ENCODE assay signal across 11 cellular contexts in the genomic region with DNA sequence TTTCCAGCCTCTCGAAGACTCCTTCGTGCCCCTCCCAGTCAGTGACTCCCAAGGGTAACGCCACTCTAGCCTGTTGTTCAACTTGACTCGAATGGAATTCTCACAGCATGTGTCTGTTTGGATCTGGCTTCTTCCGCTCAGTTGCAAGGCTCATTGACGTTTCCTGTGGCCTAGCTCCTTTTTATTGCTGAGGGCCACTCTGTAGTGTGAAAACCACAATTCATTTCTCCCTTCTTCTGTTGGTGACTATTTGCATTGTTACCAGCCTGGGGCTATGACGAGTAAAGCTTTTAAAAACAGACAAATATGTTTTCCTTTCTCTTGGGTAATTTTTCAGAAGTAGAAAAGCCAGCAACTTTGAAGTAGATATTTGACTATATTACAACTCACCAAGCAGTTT. TPM values are rescaled to one million over a fixed set of nuclear protein-coding genes. Genes with fewer than 3 reads are reported as not detected.
DNase-seq lines count a peak whose midpoint lies in the region; ATAC-seq and TF ChIP-seq lines count a peak whose summit lies in the region.
"Not testable (repeated sequence)": the region's sequence is repeated elsewhere in the genome, so short reads cannot be mapped to it uniquely, and the experiment has no call there.
"Had no signal": no experiment of that assay in that cellular context is flagged by ENCODE, and none has a peak within 500 bp of the region (broad histone marks: within the 10 kb centered on the region; RNA-seq: fewer than 3 reads in every experiment).

No MANE protein-coding gene starts in this region.

- not testable (repeated sequence) for H3K4me3 ChIP-seq in PC-3 (ENCODE audit: low read length); astrocyte of the cerebellum (ENCODE audit: low read depth, low read length)

- CTCF ChIA-PET in PC-3 (lab: Charles Lee): not testable (repeated sequence)

- not testable (repeated sequence) for H3K9ac ChIP-seq in PC-3 (ENCODE audit: low read length)

- intact Hi-C loops in PC-3 (cut with micrococcal nuclease): not testable (repeated sequence)

- not testable (repeated sequence) for H4K20me1 ChIP-seq in PC-3 (ENCODE audit: low read length)

- H3K4me1 Mint-ChIP-seq in effector memory CD8-positive, alpha-beta T cell (ENCODE audit: low read depth in 2 of 2): not testable (repeated sequence)
- peaks cover 16 to 17% of the 10 kb centered on the region in 2 donors for H3K4me1 Mint-ChIP-seq in natural killer cell treated with Interleukin-12 subunit alpha and Interleukin-12 subunit beta and Interleukin-15 and Interleukin-18, amount 100 ng/mL, for 72 hours (ENCODE audit: low read depth in 2 of 2)

- TF ChIP-seq CTCF in PC-3 (conservative IDR thresholded peaks at IDR 0.05; ENCODE audit: low read depth, low read length); astrocyte of the cerebellum (IDR thresholded peaks at IDR 0.05; ENCODE audit: low read depth, low read length, missing control alignments): not testable (repeated sequence)

- H3K4me1 ChIP-seq in PC-3 (ENCODE audit: insufficient read depth, low read length): not testable (repeated sequence)

- H3K36me3 ChIP-seq in PC-3 (ENCODE audit: low read depth, low read length): not testable (repeated sequence)

- not testable (repeated sequence) for H3K27ac Mint-ChIP-seq in effector memory CD8-positive, alpha-beta T cell
- peak overlapping the region; percentile 34 to 57 for H3K27ac Mint-ChIP-seq in natural killer cell treated with Interleukin-12 subunit alpha and Interleukin-12 subunit beta and Interleukin-15 and Interleukin-18, amount 100 ng/mL, for 72 hours

- DNase-seq in Daoy (ENCODE audit: low read depth): peak; percentile 11
- peak; percentile 84 for DNase-seq in M059J (ENCODE audit: low read depth)
- peak; percentile 10 for DNase-seq in PC-3
- peak; percentile 13 for DNase-seq in astrocyte of the cerebellum (ENCODE audit: low read depth)
- not testable (repeated sequence) for DNase-seq in effector memory CD8-positive, alpha-beta T cell; natural killer cell treated with Interleukin-12 subunit alpha and Interleukin-12 subunit beta and Interleukin-15 and Interleukin-18, amount 100 ng/mL, for 72 hours (ENCODE audit: low spot score)

- H3K9me3 Mint-ChIP-seq in effector memory CD8-positive, alpha-beta T cell; natural killer cell treated with Interleukin-12 subunit alpha and Interleukin-12 subunit beta and Interleukin-15 and Interleukin-18, amount 100 ng/mL, for 72 hours: not testable (repeated sequence)

- not testable (repeated sequence) for H3K4me2 ChIP-seq in PC-3 (ENCODE audit: low read length)

- H3K27me3 Mint-ChIP-seq in effector memory CD8-positive, alpha-beta T cell; natural killer cell treated with Interleukin-12 subunit alpha and Interleukin-12 subunit beta and Interleukin-15 and Interleukin-18, amount 100 ng/mL, for 72 hours: not testable (repeated sequence)

- not testable (repeated sequence) for H3K4me3 Mint-ChIP-seq in effector memory CD8-positive, alpha-beta T cell
- peak overlapping the region; percentile 17 for H3K4me3 Mint-ChIP-seq in natural killer cell treated with Interleukin-12 subunit alpha and Interleukin-12 subunit beta and Interleukin-15 and Interleukin-18, amount 100 ng/mL, for 72 hours

- not testable (repeated sequence) for H3K27me3 ChIP-seq in PC-3 (ENCODE audit: low read length)

- in situ Hi-C loops in astrocyte of the cerebellum (cut with HindIII; ENCODE audit: low sequenced_read_pairs): not testable (repeated sequence)

- H3K27ac ChIP-seq in PC-3 (ENCODE audit: low read length): not testable (repeated sequence)

- ATAC-seq in GM18867 (IDR thresholded peaks at IDR 0.05; ENCODE audit: unreplicated experiment): peak; percentile 51
- not testable (repeated sequence) for ATAC-seq in PC-3
- ATAC-seq in effector memory CD8-positive, alpha-beta T cell (replicated peaks): peak; percentile 64
- ATAC-seq in natural killer cell treated with Interleukin-12 subunit alpha and Interleukin-12 subunit beta and Interleukin-15 and Interleukin-18, amount 100 ng/mL, for 72 hours: peak; percentile 79 to 81

- H3K79me2 ChIP-seq in PC-3 (ENCODE audit: low read length): not testable (repeated sequence)

- H3K9me2 ChIP-seq in PC-3 (replicated peaks; ENCODE audit: low read length): not testable (repeated sequence)

- H3K36me3 Mint-ChIP-seq in effector memory CD8-positive, alpha-beta T cell (ENCODE audit: insufficient read depth); natural killer cell treated with Interleukin-12 subunit alpha and Interleukin-12 subunit beta and Interleukin-15 and Interleukin-18, amount 100 ng/mL, for 72 hours: not testable (repeated sequence)

- H3F3A ChIP-seq in PC-3 (ENCODE audit: low read length, unreplicated experiment): not testable (repeated sequence)

- not testable (repeated sequence) for H2AFZ ChIP-seq in PC-3 (ENCODE audit: low read length)

- H3K9me3 ChIP-seq in PC-3 (ENCODE audit: low read length): not testable (repeated sequence)

- BruUV-seq in PC-3 (replicated peaks; lab: Mats Ljungman, UMichigan): not testable (repeated sequence)

- POLR2A ChIA-PET in PC-3 (lab: Charles Lee; ENCODE audit: unreplicated experiment): not testable (repeated sequence)

RNA-seq across cellular contexts. Expression of a gene that starts 1.8 kb away (rescaled TPM):
- total RNA-seq in Daoy (2014; rRNA removed; shearing (Covaris generic)): not detected in 2 replicates
- 0.07 TPM in 1 of 2 replicates, not detected in the other for total RNA-seq in M059J (2014; rRNA removed; shearing (Covaris generic))
- total RNA-seq in PC-3 (2014; rRNA removed): not detected in 2 replicates
- total RNA-seq in natural killer cell treated with Interleukin-12 subunit alpha and Interleukin-12 subunit beta and Interleukin-15 and Interleukin-18, amount 100 ng/mL, for 72 hours: under 1 TPM in 1 of 2 donors, not detected in 1; 0.38 TPM
- total RNA-seq: Caco-2; CD4-positive, CD25-positive, alpha-beta regulatory T cell; IMR-90; OCI-LY7 had no signal
